Comparison of ENCODE assay signal across 13 cellular contexts in the genomic region with DNA sequence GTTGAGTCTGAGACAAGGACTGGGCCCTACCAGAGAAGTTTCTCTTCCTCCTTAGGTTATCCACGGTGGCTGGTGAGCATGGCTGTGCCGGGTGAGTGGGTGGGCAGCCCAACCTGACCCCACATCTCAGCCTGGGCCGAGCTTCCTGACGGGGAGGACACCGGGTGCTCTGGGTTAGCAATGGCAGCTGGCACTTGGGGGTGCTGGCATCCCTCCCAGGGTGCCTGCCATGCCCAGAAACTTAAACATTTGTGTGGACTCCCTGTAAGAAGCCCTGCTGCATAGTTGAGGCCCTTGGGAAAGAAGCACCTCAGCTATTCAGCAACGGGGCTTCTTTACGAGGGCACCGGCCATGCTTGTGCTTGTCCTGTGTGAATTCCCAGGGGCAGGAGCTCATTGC. TPM values are rescaled to one million over a fixed set of nuclear protein-coding genes. Genes with fewer than 3 reads are reported as not detected.
DNase-seq lines count a peak whose midpoint lies in the region; ATAC-seq and TF ChIP-seq lines count a peak whose summit lies in the region.
"Had no signal": no experiment of that assay in that cellular context is flagged by ENCODE, and none has a peak within 500 bp of the region (broad histone marks: within the 10 kb centered on the region; RNA-seq: fewer than 3 reads in every experiment).

No MANE protein-coding gene starts in this region.

- WGBS in esophagus squamous epithelium, 2 donors, result 67% methylated on average over 5 of the region's 8 CpGs; no CpG with 5 or more reads in 1 of the 2 donors
- 55 to 78% (median 60%) methylated on average over 8 of the region's 8 CpGs for WGBS in psoas muscle, 3 donors

- no peak for TF ChIP-seq POLR2A in esophagus squamous epithelium (IDR thresholded peaks at IDR 0.05)

- H3K36me3 ChIP-seq in BLaER1 (no peaks in the 10 kb centered on the region), SJCRH30 (peaks cover 62% of the 10 kb centered on the region), esophagus squamous epithelium (no peaks in the 10 kb centered on the region), psoas muscle (ENCODE audit: insufficient read depth in 1 of 2, low read depth in 1 of 2) (no peaks in the 10 kb centered on the region)
- H3K36me3 ChIP-seq: heart right ventricle, left lung had no signal

- peaks cover 23% of the 10 kb centered on the region for H3K4me1 ChIP-seq in BLaER1
- peaks cover 52% of the 10 kb centered on the region for H3K4me1 ChIP-seq in SJCRH30
- H3K4me1 ChIP-seq in esophagus squamous epithelium, result peaks cover 0 to 42% (median 14%) of the 10 kb centered on the region in 3 donors
- peaks cover 13% of the 10 kb centered on the region for H3K4me1 ChIP-seq in psoas muscle
- H3K4me1 ChIP-seq: left lung had no signal

- DNase-seq in SJCRH30, result no peak
- DNase-seq in esophagus squamous epithelium (lab: John Stamatoyannopoulos, UW), result no peak
- DNase-seq in psoas muscle, result no peak
- DNase-seq: activated T-cell treated with anti-CD3 and anti-CD28 coated beads, Interleukin-2, amount 50 U/mL, for 48 hours; DMS79 treated with DMSO at 0.1 percent for 48 hours; heart right ventricle; MM.1S had no signal

- no peaks in the 10 kb centered on the region for H3K9me3 ChIP-seq in BLaER1
- no peaks in the 10 kb centered on the region for H3K9me3 ChIP-seq in SJCRH30 (replicated peaks)
- no peaks in the 10 kb centered on the region for H3K9me3 ChIP-seq in esophagus squamous epithelium
- no peaks in the 10 kb centered on the region for H3K9me3 ChIP-seq in psoas muscle
- H3K9me3 ChIP-seq: heart right ventricle, left lung had no signal

- TF ChIP-seq CTCF in esophagus squamous epithelium (IDR thresholded peaks at IDR 0.05) (no peak), psoas muscle (IDR thresholded peaks at IDR 0.05) (no peak)

- H4K20me1 ChIP-seq in BLaER1, result no peaks in the 10 kb centered on the region

- ATAC-seq in psoas muscle, result no peak
- ATAC-seq in GM19455 (IDR thresholded peaks at IDR 0.05; ENCODE audit: unreplicated experiment), result no peak
- ATAC-seq in HG03432 (IDR thresholded peaks at IDR 0.05; ENCODE audit: unreplicated experiment), result no peak
- ATAC-seq in HG02623 (IDR thresholded peaks at IDR 0.05; ENCODE audit: unreplicated experiment), result no peak
- no peak for ATAC-seq in GM21717 (IDR thresholded peaks at IDR 0.05; ENCODE audit: unreplicated experiment)
- ATAC-seq: heart right ventricle, left lung had no signal

- no peak overlapping the region for H3K27ac ChIP-seq in BLaER1
- H3K27ac ChIP-seq in SJCRH30, result peak overlapping the region; percentile 69
- H3K27ac ChIP-seq in esophagus squamous epithelium, result peak overlapping the region in 3 of 4 donors; percentile 50 to 89 (median 52)
- peak overlapping the region; percentile 9 for H3K27ac ChIP-seq in psoas muscle

- intact Hi-C loops in esophagus squamous epithelium (cut with DNase I), result no loop called here
- intact Hi-C loops in psoas muscle (cut with DNase I), result no loop called here

- H3K4me3 ChIP-seq in BLaER1 (no peak overlapping the region), SJCRH30 (no peak overlapping the region), esophagus squamous epithelium (no peak overlapping the region), psoas muscle (no peak overlapping the region)
- H3K4me3 ChIP-seq: heart right ventricle, left lung had no signal

- peak overlapping the region; percentile 68 for H3K4me2 ChIP-seq in BLaER1

- no peaks in the 10 kb centered on the region for H3K27me3 ChIP-seq in BLaER1
- no peaks in the 10 kb centered on the region for H3K27me3 ChIP-seq in SJCRH30
- H3K27me3 ChIP-seq in esophagus squamous epithelium, result no peaks in the 10 kb centered on the region
- H3K27me3 ChIP-seq in psoas muscle (ENCODE audit: insufficient read depth in 3 of 3, low read length in 2 of 3), result no peaks in the 10 kb centered on the region
- H3K27me3 ChIP-seq: heart right ventricle, left lung had no signal

- H3K9ac ChIP-seq in BLaER1, result no peak overlapping the region; the same call in 1 of the 2 replicates

RNA-seq across cellular contexts. Expression of gene MEDAG, which starts 33.9 kb away (rescaled TPM):
- total RNA-seq in SJCRH30 (2014; rRNA removed; shearing (Covaris generic)), result 52.1 and 56.1 TPM in 2 replicates
- 10 to 100 TPM in 1 of 4 donors, 1 to 10 TPM in 3; 1.1 to 11.3 (median 6.3) TPM for total RNA-seq in esophagus squamous epithelium
- total RNA-seq in psoas muscle, result 1 to 10 TPM; 4.6 to 9.6 (median 6.4) TPM
- polyA plus RNA-seq in psoas muscle, result 10 to 100 TPM in 1 of 3 donors, 1 to 10 TPM in 2; 5.3 to 13.7 (median 9.9) TPM
